Comparison of ENCODE assay signal across 8 cellular contexts in genomic region chr7:137656227-137656849, GRCh38.
DNase-seq lines count a peak whose midpoint lies in the region; ATAC-seq, FAIRE-seq and TF ChIP-seq lines count a peak whose summit lies in the region.

No MANE protein-coding gene starts in this region.

- no peak overlapping the region for H3K27ac Mint-ChIP-seq in GM23338

- H3K9me3 ChIP-seq in Loucy (ENCODE audit: insufficient read depth, low read depth, low read length) (no peaks in the 10 kb centered on the region), pancreas (no peaks in the 10 kb centered on the region), vagina (no peaks in the 10 kb centered on the region)

- H3K27me3 ChIP-seq in GM23338 (ENCODE audit: insufficient read depth): no peaks in the 10 kb centered on the region
- H3K27me3 ChIP-seq in Loucy (ENCODE audit: insufficient read depth, low read length, poor library complexity, severe bottlenecking): peaks cover 19% of the 10 kb centered on the region
- no peaks in the 10 kb centered on the region for H3K27me3 ChIP-seq in pancreas
- H3K27me3 ChIP-seq in vagina: no peaks in the 10 kb centered on the region

- peaks cover 2% of the 10 kb centered on the region for H3K27me3 Mint-ChIP-seq in GM23338 (ENCODE audit: insufficient read depth, low read depth, poor library complexity)

- H3K4me1 Mint-ChIP-seq in GM23338: peaks cover 33% of the 10 kb centered on the region

- H3K79me2 ChIP-seq in GM23338 (replicated peaks; ENCODE audit: insufficient read depth) (no peaks in the 10 kb centered on the region), Loucy (ENCODE audit: insufficient read depth, low read length) (no peaks in the 10 kb centered on the region)

- no peak overlapping the region for H2AFZ ChIP-seq in GM23338
- peak overlapping the region; percentile 64 for H2AFZ ChIP-seq in Loucy (ENCODE audit: low read length)

- no peak for TF ChIP-seq POLR2A in vagina (IDR thresholded peaks at IDR 0.05)

- H4K20me1 ChIP-seq in GM23338 (replicated peaks; ENCODE audit: insufficient read depth) (no peaks in the 10 kb centered on the region), Loucy (ENCODE audit: insufficient read depth, low read length, poor library complexity, severe bottlenecking) (no peaks in the 10 kb centered on the region)

- H3K4me3 ChIP-seq in GM23338: no peak overlapping the region
- no peak overlapping the region for H3K4me3 ChIP-seq in Loucy (ENCODE audit: low read length, poor library complexity, severe bottlenecking)
- no peak overlapping the region for H3K4me3 ChIP-seq in pancreas
- H3K4me3 ChIP-seq in vagina: no peak overlapping the region

- DNase-seq in DMS79 treated with DMSO at 0.1 percent for 48 hours (lab: John Stamatoyannopoulos, UW): peak; percentile 61
- DNase-seq in GM23338 (ENCODE audit: low spot score): peak; percentile 84
- DNase-seq in RPMI8226: peak; percentile 81
- peak; percentile 17 for DNase-seq in activated gamma-delta T cell treated with anti-CD3 and anti-CD28 coated beads, Interleukin-2, amount 50 U/mL, for 16 hours (ENCODE audit: low read depth)
- DNase-seq in globus pallidus (ENCODE audit: low spot score): peak; percentile 76
- DNase-seq in pancreas: peak; percentile 55 to 88 (median 74)
- no peak for DNase-seq in vagina (ENCODE audit: extremely low spot score in 2 of 2)

- ATAC-seq in GM23338: peak; percentile 72
- peak; percentile 76 to 99 (median 94) for ATAC-seq in pancreas

- H3K36me3 Mint-ChIP-seq in GM23338 (ENCODE audit: low read depth): no peaks in the 10 kb centered on the region

- 2 to 4% methylated on average over 8 of the region's 8 CpGs for WGBS in pancreas, 2 donors

- H3K4me3 Mint-ChIP-seq in GM23338: no peak overlapping the region

- H3K9me2 ChIP-seq in GM23338 (ENCODE audit: insufficient read depth) (no peaks in the 10 kb centered on the region), Loucy (replicated peaks; ENCODE audit: low read depth, low read length) (no peaks in the 10 kb centered on the region)

- H3K36me3 ChIP-seq in GM23338 (ENCODE audit: insufficient read depth): no peaks in the 10 kb centered on the region
- no peaks in the 10 kb centered on the region for H3K36me3 ChIP-seq in Loucy (ENCODE audit: insufficient read depth, low read length)
- no peaks in the 10 kb centered on the region for H3K36me3 ChIP-seq in pancreas
- H3K36me3 ChIP-seq in vagina: no peaks in the 10 kb centered on the region

- H3K27ac ChIP-seq in GM23338 (ENCODE audit: low read depth): no peak overlapping the region
- H3K27ac ChIP-seq in pancreas: no peak overlapping the region
- no peak overlapping the region for H3K27ac ChIP-seq in vagina

- intact Hi-C loops in pancreas (cut with DNase I) (loop anchor here in 2 of 3 donors (5.0 kb wide), 2 partner anchors 241 to 351 kb away; no protein-coding TSS in a partner anchor), vagina (cut with DNase I) (loop anchor here (10.0 kb wide), 1 partner anchor 238 kb away; no protein-coding TSS in a partner anchor)

- no peaks in the 10 kb centered on the region for H3K9me3 Mint-ChIP-seq in GM23338

- peak overlapping the region; percentile 5; the same call in 1 of the 2 replicates for H3K4me2 ChIP-seq in GM23338
- no peak overlapping the region for H3K4me2 ChIP-seq in Loucy (ENCODE audit: low read depth, low read length, poor library complexity, severe bottlenecking)

- H3K9ac ChIP-seq in Loucy (ENCODE audit: low read depth, low read length, poor library complexity, severe bottlenecking): no peak overlapping the region

- H3K4me1 ChIP-seq in GM23338 (ENCODE audit: insufficient read depth): peaks cover 28% of the 10 kb centered on the region
- no peaks in the 10 kb centered on the region for H3K4me1 ChIP-seq in Loucy (ENCODE audit: insufficient read depth, low read length, poor library complexity, severe bottlenecking)
- no peaks in the 10 kb centered on the region for H3K4me1 ChIP-seq in pancreas
- no peaks in the 10 kb centered on the region for H3K4me1 ChIP-seq in vagina

- H3F3A ChIP-seq in GM23338 (replicated peaks; ENCODE audit: low read depth) (no peaks in the 10 kb centered on the region), Loucy (ENCODE audit: low read depth) (no peaks in the 10 kb centered on the region)

- FAIRE-seq in pancreas (lab: Jason Lieb, UNC): peak; percentile 37

- peak; percentile 89 to 93 for TF ChIP-seq CTCF in GM23338 (conservative IDR thresholded peaks at IDR 0.05; ENCODE audit: low read depth in 2 of 2)
- TF ChIP-seq CTCF in Loucy (conservative IDR thresholded peaks at IDR 0.05; ENCODE audit: low read length): peak; percentile 91
- TF ChIP-seq CTCF in pancreas (IDR thresholded peaks at IDR 0.05): peak; percentile 44 to 73 (median 66)
- peak; percentile 59 to 80 (median 71) for TF ChIP-seq CTCF in vagina (IDR thresholded peaks at IDR 0.05)

TF ChIP-seq in GM23338, 12 proteins besides CTCF, POLR2A, EP300 and RAD21 (continues in another document):
- TF ChIP-seq POLR2AphosphoS5 (IDR thresholded peaks at IDR 0.05; ENCODE audit: low read depth) (no peak), NANOG (IDR thresholded peaks at IDR 0.05; ENCODE audit: borderline replicate concordance) (no peak), ZNF462 (CRISPR knock-in tag; IDR thresholded peaks at IDR 0.05) (no peak)

Comparison
In these comparisons a context has a peak if more than half of its experiments do, and no peak if none do; other contexts are left out.
1. DNase-seq: peak in DMS79 treated with DMSO at 0.1 percent for 48 hours (single experiment), GM23338 (single experiment), RPMI8226 (single experiment), activated gamma-delta T cell treated with anti-CD3 and anti-CD28 coated beads, Interleukin-2, amount 50 U/mL, for 16 hours (single experiment), globus pallidus (single experiment) and pancreas (6 of 6); none in vagina (0 of 2).
2. Peak in every context shown above with its lines, with median percentiles within 50 percentile points of each other: CTCF ChIP-seq.